ENCODE assay signal across 6 cellular contexts in genomic region chr7:100438731-100439130, GRCh38. TPM values are rescaled to one million over a fixed set of nuclear protein-coding genes. Genes with fewer than 3 reads are reported as not detected.
"Had no signal": no experiment of that assay in that cellular context is flagged by ENCODE, and none has a peak within 500 bp of the region (broad histone marks: within the 10 kb centered on the region; RNA-seq: fewer than 3 reads in every experiment).

No MANE protein-coding gene starts in this region.

RNA-seq across cellular contexts. Expression of gene SPACDR, which starts 25.3 kb away (rescaled TPM):
- total RNA-seq: kidney epithelial cell, psoas muscle, renal cortical epithelial cell, thoracic aorta, vagina had no signal
- polyA plus RNA-seq: hepatocyte had no signal
